Comparison of ENCODE assay signal across 1 cellular context in genomic region chr6:31541658-31542521, GRCh38.
TF ChIP-seq lines count a peak whose summit lies in the region.

DDX39B (minus strand) TSS chr6:31542003; CDS start chr6:31540532, 1,471 bp downstream.

TF ChIP-seq in HepG2, 621 proteins besides CTCF, POLR2A, EP300 and RAD21 (continued from another document and continues in another):
- TF ChIP-seq RERE (CRISPR knock-in tag; IDR thresholded peaks at IDR 0.05; ENCODE audit: low read depth) (peak; percentile 23; the same call in 1 of the 2 replicates), ZNF331 (CRISPR knock-in tag; IDR thresholded peaks at IDR 0.05) (peak; percentile 86), ZNF775 (CRISPR knock-in tag; IDR thresholded peaks at IDR 0.05; ENCODE audit: borderline replicate concordance) (no peak), GATAD1 (CRISPR knock-in tag; IDR thresholded peaks at IDR 0.05) (peak; percentile 89), MBNL3 (CRISPR knock-in tag; conservative IDR thresholded peaks at IDR 0.05) (no peak), ZSCAN9 (CRISPR knock-in tag; IDR thresholded peaks at IDR 0.05; ENCODE audit: borderline replicate concordance) (peak; percentile 78; the same call in 1 of the 2 replicates), HIC2 (CRISPR knock-in tag; IDR thresholded peaks at IDR 0.05; ENCODE audit: low read depth) (peak; percentile 51; the same call in 1 of the 2 replicates), ZNF772 (CRISPR knock-in tag; IDR thresholded peaks at IDR 0.05) (peak; percentile 62), KDM5A (IDR thresholded peaks at IDR 0.05; ENCODE audit: borderline replicate concordance, low read length) (peak; percentile 87), ZNF180 (CRISPR knock-in tag; IDR thresholded peaks at IDR 0.05; ENCODE audit: borderline replicate concordance, low read depth) (no peak), ZNF512 (CRISPR knock-in tag; IDR thresholded peaks at IDR 0.05) (no peak), CEBPG (CRISPR knock-in tag; IDR thresholded peaks at IDR 0.05) (peak; percentile 56; the same call in 1 of the 2 replicates), ZNF333 (CRISPR knock-in tag; IDR thresholded peaks at IDR 0.05; ENCODE audit: borderline replicate concordance) (peak; percentile 95), MED8 (CRISPR knock-in tag; IDR thresholded peaks at IDR 0.05; ENCODE audit: insufficient replicate concordance) (peak; percentile 93), SYNCRIP (IDR thresholded peaks at IDR 0.05; ENCODE audit: insufficient read depth, low read depth, low read length) (no peak), RAD51 (IDR thresholded peaks at IDR 0.05; ENCODE audit: borderline replicate concordance) (no peak), KLF9 (CRISPR knock-in tag; IDR thresholded peaks at IDR 0.05; ENCODE audit: low read depth) (no peak), ZNF83 (CRISPR knock-in tag; IDR thresholded peaks at IDR 0.05; ENCODE audit: borderline replicate concordance) (peak; percentile 36), ZNF296 (CRISPR knock-in tag; conservative IDR thresholded peaks at IDR 0.05) (no peak), ZBTB42 (CRISPR knock-in tag; IDR thresholded peaks at IDR 0.05) (no peak), FOXP4 (CRISPR knock-in tag; IDR thresholded peaks at IDR 0.05) (peak; percentile 58), MIXL1 (CRISPR knock-in tag; IDR thresholded peaks at IDR 0.05) (peak; percentile 66), ZXDC (CRISPR knock-in tag; IDR thresholded peaks at IDR 0.05) (no peak), KMT2B (CRISPR knock-in tag; IDR thresholded peaks at IDR 0.05) (peak; percentile 61; the same call in 1 of the 2 replicates), SP1 (IDR thresholded peaks at IDR 0.05) (no peak), SP1 (CRISPR knock-in tag; IDR thresholded peaks at IDR 0.05) (peak; percentile 47), TFE3 (CRISPR knock-in tag; IDR thresholded peaks at IDR 0.05) (peak; percentile 62; the same call in 1 of the 2 replicates), ZBTB14 (CRISPR knock-in tag; IDR thresholded peaks at IDR 0.05) (peak; percentile 12; the same call in 1 of the 2 replicates), PTBP1 (IDR thresholded peaks at IDR 0.05; ENCODE audit: low read depth, low read length, poor library complexity, severe bottlenecking) (no peak), ONECUT2 (CRISPR knock-in tag; IDR thresholded peaks at IDR 0.05) (peak; percentile 58; the same call in 1 of the 2 replicates), SIX4 (CRISPR knock-in tag; IDR thresholded peaks at IDR 0.05) (peak; percentile 58), MYPOP (CRISPR knock-in tag; IDR thresholded peaks at IDR 0.05) (peak; percentile 91), KDM6A (CRISPR knock-in tag; IDR thresholded peaks at IDR 0.05; ENCODE audit: low read depth) (no peak), TP53 (CRISPR knock-in tag; conservative IDR thresholded peaks at IDR 0.05) (peak; percentile 84), NR2C2 (CRISPR knock-in tag; IDR thresholded peaks at IDR 0.05; ENCODE audit: borderline replicate concordance) (peak; percentile 76), CREB1 (IDR thresholded peaks at IDR 0.05) (peak; percentile 54), CREB1 (CRISPR knock-in tag; IDR thresholded peaks at IDR 0.05) (peak; percentile 77; the same call in 1 of the 2 replicates), HES4 (CRISPR knock-in tag; IDR thresholded peaks at IDR 0.05; ENCODE audit: borderline replicate concordance) (peak; percentile 91), ZNF225 (CRISPR knock-in tag; IDR thresholded peaks at IDR 0.05) (peak; percentile 87; the same call in 1 of the 2 replicates), ZMYM4 (CRISPR knock-in tag; IDR thresholded peaks at IDR 0.05) (peak; percentile 78), NFE2 (CRISPR knock-in tag; IDR thresholded peaks at IDR 0.05) (no peak), KDM1A (CRISPR knock-in tag; IDR thresholded peaks at IDR 0.05) (peak; percentile 23; the same call in 1 of the 2 replicates), SNAPC5 (CRISPR knock-in tag; IDR thresholded peaks at IDR 0.05; ENCODE audit: borderline replicate concordance) (0 out of 2 replicates have a peak, but pooled peaks have one; percentile 50), MTA1 (CRISPR knock-in tag; IDR thresholded peaks at IDR 0.05; ENCODE audit: borderline replicate concordance) (no peak; the same call in 1 of the 2 replicates), HINFP (CRISPR knock-in tag; IDR thresholded peaks at IDR 0.05; ENCODE audit: low read depth) (no peak; the same call in 1 of the 2 replicates)
